4 cellular contexts compared by ENCODE assay signal in genomic region chr7:12772768-12773167, GRCh38.
TF ChIP-seq lines count a peak whose summit lies in the region.

No MANE protein-coding gene starts in this region.

TF ChIP-seq in SK-N-SH, 30 proteins besides CTCF, POLR2A, EP300 and RAD21:
- TF ChIP-seq NRF1 (IDR thresholded peaks at IDR 0.05; ENCODE audit: low read depth, low read length) (no peak), USF1 (IDR thresholded peaks at IDR 0.05; ENCODE audit: borderline replicate concordance, low read depth) (no peak), FOSL2 (IDR thresholded peaks at IDR 0.05; ENCODE audit: borderline replicate concordance, low read depth) (no peak), YY1 (IDR thresholded peaks at IDR 0.05; ENCODE audit: low read depth) (no peak), TEAD4 (IDR thresholded peaks at IDR 0.05; ENCODE audit: borderline replicate concordance, insufficient read depth) (no peak), RXRA (IDR thresholded peaks at IDR 0.05; ENCODE audit: borderline replicate concordance, low read depth) (no peak), MEF2A (IDR thresholded peaks at IDR 0.05; ENCODE audit: borderline replicate concordance, low read depth) (no peak), GABPA (IDR thresholded peaks at IDR 0.05; ENCODE audit: low read depth) (no peak), POLR2AphosphoS5 (IDR thresholded peaks at IDR 0.05; ENCODE audit: low read depth, low read length) (no peak), USF2 (IDR thresholded peaks at IDR 0.05; ENCODE audit: borderline replicate concordance, low read depth, low read length) (no peak), TCF12 (IDR thresholded peaks at IDR 0.05) (no peak), TAF1 (IDR thresholded peaks at IDR 0.05; ENCODE audit: borderline replicate concordance, low read depth, low read length) (no peak), SMC3 (IDR thresholded peaks at IDR 0.05; ENCODE audit: low read depth, low read length) (no peak), MAX (IDR thresholded peaks at IDR 0.05; ENCODE audit: low read depth) (no peak), GATA2 (CRISPR knock-in tag; IDR thresholded peaks at IDR 0.05) (no peak), CHD2 (IDR thresholded peaks at IDR 0.05; ENCODE audit: low read length, partially characterized antibody) (no peak)

TF ChIP-seq in SK-N-SH treated with all-trans-retinoic acid at 6 μM for 48 hours, 23 proteins besides CTCF, POLR2A, EP300 and RAD21 (continues in another document):
- TF ChIP-seq TSHZ2 (CRISPR knock-in tag; IDR thresholded peaks at IDR 0.05): no peak
- TF ChIP-seq ARNTL (CRISPR knock-in tag; IDR thresholded peaks at IDR 0.05; ENCODE audit: borderline replicate concordance, low read depth): no peak
- no peak for TF ChIP-seq GLIS3 (CRISPR knock-in tag; IDR thresholded peaks at IDR 0.05)
- TF ChIP-seq CSDC2 (CRISPR knock-in tag; IDR thresholded peaks at IDR 0.05): no peak
- no peak for TF ChIP-seq ESRRG (CRISPR knock-in tag; IDR thresholded peaks at IDR 0.05)
- no peak for TF ChIP-seq RARB (CRISPR knock-in tag; IDR thresholded peaks at IDR 0.05)
- no peak for TF ChIP-seq ISL1 (CRISPR knock-in tag; IDR thresholded peaks at IDR 0.05)
- no peak for TF ChIP-seq SNAI2 (CRISPR knock-in tag; IDR thresholded peaks at IDR 0.05)
- no peak for TF ChIP-seq ZNF8 (CRISPR knock-in tag; IDR thresholded peaks at IDR 0.05)
- no peak for TF ChIP-seq CSRNP3 (CRISPR knock-in tag; IDR thresholded peaks at IDR 0.05)
- TF ChIP-seq CREB5 (CRISPR knock-in tag; IDR thresholded peaks at IDR 0.05; ENCODE audit: low read depth): no peak
- TF ChIP-seq ZNF565 (CRISPR knock-in tag; conservative IDR thresholded peaks at IDR 0.05; ENCODE audit: low read depth): no peak
- no peak for TF ChIP-seq OSR1 (CRISPR knock-in tag; IDR thresholded peaks at IDR 0.05)

TF ChIP-seq in K562, 482 proteins besides CTCF, POLR2A, EP300 and RAD21 (continues in another document):
- TF ChIP-seq HDGF (IDR thresholded peaks at IDR 0.05) (no peak), YY1 (IDR thresholded peaks at IDR 0.05; ENCODE audit: borderline replicate concordance in 1 of 3, control insufficient read depth in 1 of 3, extremely low read depth in 1 of 3, insufficient read depth in 3 of 3, insufficient read length in 1 of 3, insufficient replicate concordance in 2 of 3, low read depth in 1 of 3, low read length in 2 of 3) (peak in 1 of 3 experiments; percentile 47), CREB3L1 (IDR thresholded peaks at IDR 0.05; ENCODE audit: borderline replicate concordance, low read depth) (no peak), ZNF23 (CRISPR knock-in tag; IDR thresholded peaks at IDR 0.05) (no peak), POLR2B (IDR thresholded peaks at IDR 0.05; ENCODE audit: low read depth, partially characterized antibody) (no peak), ZNF740 (CRISPR knock-in tag; IDR thresholded peaks at IDR 0.05) (no peak), ZNF740 (tag; IDR thresholded peaks at IDR 0.05) (0 out of 4 replicates have a peak, but pooled peaks of 1 of the 2 experiments have one; percentile 12), ZNF398 (CRISPR knock-in tag; IDR thresholded peaks at IDR 0.05) (no peak), ERF (CRISPR knock-in tag; IDR thresholded peaks at IDR 0.05) (no peak), POLR3A (IDR thresholded peaks at IDR 0.05; ENCODE audit: borderline replicate concordance, extremely low read depth, insufficient read depth, insufficient read length) (no peak), PCBP2 (IDR thresholded peaks at IDR 0.05; ENCODE audit: low read depth, low read length, poor library complexity, severe bottlenecking) (no peak), BACH1 (tag; IDR thresholded peaks at IDR 0.05) (peak; percentile 77), RFX7 (CRISPR knock-in tag; IDR thresholded peaks at IDR 0.05) (no peak), ZNF197 (CRISPR knock-in tag; IDR thresholded peaks at IDR 0.05; ENCODE audit: low read depth) (no peak), E2F4 (CRISPR knock-in tag; IDR thresholded peaks at IDR 0.05; ENCODE audit: low read depth) (no peak), ETV6 (IDR thresholded peaks at IDR 0.05; ENCODE audit: borderline replicate concordance in 1 of 2, low read depth in 2 of 2, low read length in 1 of 2) (no peak), ETV6 (CRISPR knock-in tag; IDR thresholded peaks at IDR 0.05; ENCODE audit: borderline replicate concordance) (no peak), DMBX1 (CRISPR knock-in tag; IDR thresholded peaks at IDR 0.05; ENCODE audit: borderline replicate concordance) (peak; percentile 56; the same call in 1 of the 2 replicates), ZKSCAN1 (IDR thresholded peaks at IDR 0.05; ENCODE audit: low read depth, low read length) (no peak), ZNF174 (CRISPR knock-in tag; IDR thresholded peaks at IDR 0.05) (no peak), PYGO2 (tag; IDR thresholded peaks at IDR 0.05) (no peak), PPARD (CRISPR knock-in tag; IDR thresholded peaks at IDR 0.05) (no peak)

TF ChIP-seq in endothelial cell of umbilical vein, 7 proteins besides CTCF, POLR2A, EP300 and RAD21:
- no peak for TF ChIP-seq MAX (IDR thresholded peaks at IDR 0.05; ENCODE audit: insufficient read depth, insufficient read length)
- TF ChIP-seq POLR2AphosphoS5 (IDR thresholded peaks at IDR 0.05; ENCODE audit: insufficient read depth, low read depth, low read length): no peak
- no peak for TF ChIP-seq EZH2 (IDR thresholded peaks at IDR 0.05; ENCODE audit: borderline replicate concordance, low read depth, low read length, severe bottlenecking)
- TF ChIP-seq MYC (IDR thresholded peaks at IDR 0.05; ENCODE audit: low read depth, low read length): no peak
TF ChIP-seq in endothelial cell of umbilical vein: peak in this region for 0.
